8 cellular contexts compared by ENCODE assay signal in the genomic region with DNA sequence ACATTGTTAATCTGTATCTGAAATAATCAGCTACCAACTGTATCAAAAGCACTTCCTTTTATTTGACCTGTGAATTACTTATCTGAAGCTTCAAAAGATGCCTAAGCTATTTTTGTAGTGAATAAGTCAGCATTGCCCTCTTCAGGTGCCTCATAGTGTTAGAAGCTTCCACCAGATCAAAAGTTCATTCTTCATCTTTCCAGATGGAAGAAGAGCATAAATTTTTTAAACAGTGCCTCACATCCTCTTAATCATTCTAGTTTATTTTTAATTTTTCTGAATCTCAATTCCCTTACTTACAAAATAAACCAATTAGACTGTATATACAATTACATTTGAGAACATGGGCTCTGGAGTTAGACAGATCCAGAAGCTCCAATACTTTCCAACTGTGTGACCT.
DNase-seq lines count a peak whose midpoint lies in the region; ATAC-seq and TF ChIP-seq lines count a peak whose summit lies in the region.
"Had no signal": no experiment of that assay in that cellular context is flagged by ENCODE, and none has a peak within 500 bp of the region (broad histone marks: within the 10 kb centered on the region; RNA-seq: fewer than 3 reads in every experiment).

No MANE protein-coding gene starts in this region.

- H3K4me1 Mint-ChIP-seq in HFFc6 (ENCODE audit: low read depth) = peaks cover 47% of the 10 kb centered on the region

- peak overlapping the region; percentile 52 for H3K27ac Mint-ChIP-seq in HFFc6

- peak overlapping the region; percentile 16 for H3K27ac ChIP-seq in muscle layer of duodenum (ENCODE audit: low read length)

- peaks cover 9% of the 10 kb centered on the region; the same call in 1 of the 2 replicates for H3K36me3 Mint-ChIP-seq in HFFc6 (ENCODE audit: low read depth)

- H3K9me3 ChIP-seq in adipocyte (ENCODE audit: control insufficient read depth, low read length) = peaks cover 6% of the 10 kb centered on the region
- H3K9me3 ChIP-seq in muscle layer of duodenum (ENCODE audit: control insufficient read depth in 1 of 2, low read length in 2 of 2) = no peaks in the 10 kb centered on the region

- H3K4me3 ChIP-seq in adipocyte (ENCODE audit: low read length) (no peak overlapping the region), muscle layer of duodenum (ENCODE audit: low read depth in 1 of 2, low read length in 2 of 2) (no peak overlapping the region)

- peak; percentile 45; the same call in 1 of the 2 replicates for TF ChIP-seq CTCF in HFFc6 (IDR thresholded peaks at IDR 0.05)

- ATAC-seq in GM19035 (IDR thresholded peaks at IDR 0.05; ENCODE audit: unreplicated experiment) (no peak), HG03175 (IDR thresholded peaks at IDR 0.05; ENCODE audit: unreplicated experiment) (no peak)

- no peak overlapping the region for H3K9ac ChIP-seq in adipocyte (ENCODE audit: low read length)

- H3K4me1 ChIP-seq in adipocyte (ENCODE audit: control insufficient read depth, insufficient read depth, low read length) (peaks cover 16% of the 10 kb centered on the region), muscle layer of duodenum (ENCODE audit: control insufficient read depth in 1 of 2, insufficient read depth in 2 of 2, low read length in 2 of 2) (no peaks in the 10 kb centered on the region)

- DNase-seq in EL = peak; percentile 23
- peak; percentile 25 for DNase-seq in HFFc6
- DNase-seq in adipocyte (ENCODE audit: low read depth) = peak; percentile 23
- DNase-seq in stimulated activated CD4-positive, alpha-beta T cell treated with anti-CD3 and anti-CD28 coated beads, Interleukin-1b, Interleukin-23, amount 100 ng/mL, for 48 hours = no peak
- DNase-seq: T1000 had no signal

- H3K9me3 Mint-ChIP-seq in HFFc6 = no peaks in the 10 kb centered on the region

- H3K27me3 ChIP-seq in adipocyte (replicated peaks; ENCODE audit: control insufficient read depth, insufficient read depth, low read length) (no peaks in the 10 kb centered on the region), muscle layer of duodenum (ENCODE audit: low read depth, low read length) (no peaks in the 10 kb centered on the region)

- no peaks in the 10 kb centered on the region for H3K36me3 ChIP-seq in adipocyte (ENCODE audit: control insufficient read depth, insufficient read depth, low read length, severe bottlenecking)
- H3K36me3 ChIP-seq in muscle layer of duodenum (ENCODE audit: control insufficient read depth in 1 of 2, insufficient read depth in 2 of 2, low read length in 2 of 2) = no peaks in the 10 kb centered on the region

- no peak overlapping the region; the same call in 1 of the 2 replicates for H3K4me3 Mint-ChIP-seq in HFFc6

- peaks cover 3% of the 10 kb centered on the region for H3K27me3 Mint-ChIP-seq in HFFc6 (ENCODE audit: insufficient read depth)
